ENCODE assay signal across 12 cellular contexts in genomic region chr7:128827971-128828711, GRCh38. TPM values are rescaled to one million over a fixed set of nuclear protein-coding genes. Genes with fewer than 3 reads are reported as not detected.
A peak's percentile ranks its signal among the peaks of the same experiment; 100 is the strongest.
DNase-seq lines count a peak whose midpoint lies in the region; ATAC-seq, FAIRE-seq and TF ChIP-seq lines count a peak whose summit lies in the region.
"Had no signal": no experiment of that assay in that cellular context is flagged by ENCODE, and none has a peak within 500 bp of the region (broad histone marks: within the 10 kb centered on the region; RNA-seq: fewer than 3 reads in every experiment).

No MANE protein-coding gene starts in this region.

- in situ Hi-C loops in HAP-1 (cut with MboI; ENCODE audit: low sequenced_read_pairs), result no loop called here

- no peaks in the 10 kb centered on the region for H3K36me3 Mint-ChIP-seq in activated CD4-positive, alpha-beta T cell treated with anti-CD3 and anti-CD28 coated beads, Interleukin-2, amount 10 ng/mL, durations not matched to agents 24 days and 14 days (ENCODE audit: low read depth)
- H3K36me3 Mint-ChIP-seq: naive thymus-derived CD8-positive, alpha-beta T cell had no signal

- peaks cover 66% of the 10 kb centered on the region for H3K27me3 Mint-ChIP-seq in stimulated activated naive CD8-positive, alpha-beta T cell treated with anti-CD3 and anti-CD28 coated beads, Interleukin-15, amount 100 ng/mL, for 72 hours
- H3K27me3 Mint-ChIP-seq in activated CD4-positive, alpha-beta T cell treated with anti-CD3 and anti-CD28 coated beads, Interleukin-2, amount 10 ng/mL, durations not matched to agents 24 days and 14 days, result peaks cover 32% of the 10 kb centered on the region

- H3K27ac ChIP-seq in A549 (peak overlapping the region; percentile 1 to 75; a peak in 4 of 6 replicates), esophagus (ENCODE audit: low read depth in 2 of 2, low read length in 1 of 2) (peak overlapping the region; percentile 8 to 59)

- H3K9me3 Mint-ChIP-seq in stimulated activated naive CD8-positive, alpha-beta T cell treated with anti-CD3 and anti-CD28 coated beads, Interleukin-15, amount 100 ng/mL, for 72 hours, result no peaks in the 10 kb centered on the region
- H3K9me3 Mint-ChIP-seq in activated CD4-positive, alpha-beta T cell treated with anti-CD3 and anti-CD28 coated beads, Interleukin-2, amount 10 ng/mL, durations not matched to agents 24 days and 14 days, result no peaks in the 10 kb centered on the region
- H3K9me3 Mint-ChIP-seq: naive thymus-derived CD8-positive, alpha-beta T cell had no signal

- H3K4me1 ChIP-seq in A549, result peaks cover 46% of the 10 kb centered on the region
- peaks cover 5 to 21% of the 10 kb centered on the region in 2 donors for H3K4me1 ChIP-seq in esophagus (ENCODE audit: control insufficient read depth in 2 of 2, insufficient read depth in 2 of 2, low read length in 1 of 2)
- peaks cover 23% of the 10 kb centered on the region for H3K4me1 ChIP-seq in HAP-1

- POLR2A ChIA-PET in A549 (lab: Yijun Ruan, JAX), result interaction anchor here (0.5 kb wide), 1 partner anchor 51 kb away, joined by 3 read pairs; no protein-coding TSS in a partner anchor

- H3K36me3 ChIP-seq in esophagus (ENCODE audit: control insufficient read depth in 2 of 2, insufficient read depth in 2 of 2, low read length in 1 of 2) (no peaks in the 10 kb centered on the region), HAP-1 (replicated peaks) (no peaks in the 10 kb centered on the region; the same call in 1 of the 2 replicates)

- 63% methylated on average over 10 of the region's 10 CpGs for WGBS in A549 (ENCODE audit: missing lambda C conversion rate)
- WGBS in esophagus, 2 donors, result 75% methylated on average over 10 of the region's 10 CpGs

- H3K4me3 ChIP-seq in A549, result no peak overlapping the region
- no peak overlapping the region for H3K4me3 ChIP-seq in esophagus (ENCODE audit: low read depth in 1 of 2, low read length in 2 of 2)
- H3K4me3 ChIP-seq in HAP-1, result no peak overlapping the region

- TF ChIP-seq POLR2A in A549 (IDR thresholded peaks at IDR 0.05; ENCODE audit: low read length), result no peak

- no peak for TF ChIP-seq EP300 in A549 (IDR thresholded peaks at IDR 0.05)

- no peak for FAIRE-seq in A549 (lab: Jason Lieb, UNC)
- FAIRE-seq: endothelial cell of umbilical vein had no signal

- peaks cover 0 to 4% of the 10 kb centered on the region in 2 donors for H3K27me3 ChIP-seq in esophagus (ENCODE audit: control insufficient read depth in 1 of 2, insufficient read depth in 2 of 2, low read length in 2 of 2)
- no peaks in the 10 kb centered on the region for H3K27me3 ChIP-seq in HAP-1 (ENCODE audit: low read depth)

- intact Hi-C loops in activated CD4-positive, alpha-beta T cell treated with anti-CD3 and anti-CD28 coated beads, Interleukin-2, amount 10 ng/mL, durations not matched to agents 24 days and 14 days (cut with micrococcal nuclease), result no loop called here

- no peaks in the 10 kb centered on the region for H3K9me3 ChIP-seq in A549
- H3K9me3 ChIP-seq in esophagus (ENCODE audit: control insufficient read depth in 2 of 2, insufficient read depth in 1 of 2, low read depth in 1 of 2, low read length in 1 of 2), result no peaks in the 10 kb centered on the region
- no peaks in the 10 kb centered on the region for H3K9me3 ChIP-seq in HAP-1

- peaks cover 37% of the 10 kb centered on the region for H3K4me1 Mint-ChIP-seq in stimulated activated naive CD8-positive, alpha-beta T cell treated with anti-CD3 and anti-CD28 coated beads, Interleukin-15, amount 100 ng/mL, for 72 hours
- H3K4me1 Mint-ChIP-seq in activated CD4-positive, alpha-beta T cell treated with anti-CD3 and anti-CD28 coated beads, Interleukin-2, amount 10 ng/mL, durations not matched to agents 24 days and 14 days, result peaks cover 8% of the 10 kb centered on the region

- TF ChIP-seq CTCF in A549 (IDR thresholded peaks at IDR 0.05), result no peak

- CTCF ChIA-PET in A549 (lab: Yijun Ruan, JAX), result interaction anchor here (1.0 to 1.8 kb wide), 2 partner anchors 14 to 53 kb away, joined by 5 read pairs; no protein-coding TSS in a partner anchor

- H3K4me2 ChIP-seq in A549, result no peak overlapping the region

- ATAC-seq in A549 (peak; percentile 8 to 19; a peak in 5 of 6 replicates), GM19351 (IDR thresholded peaks at IDR 0.05; ENCODE audit: unreplicated experiment) (no peak)
- ATAC-seq in stimulated activated naive CD8-positive, alpha-beta T cell treated with anti-CD3 and anti-CD28 coated beads, Interleukin-15, amount 100 ng/mL, for 72 hours, result no peak
- ATAC-seq: naive thymus-derived CD8-positive, alpha-beta T cell had no signal

- no peak for TF ChIP-seq RAD21 in A549 (conservative IDR thresholded peaks at IDR 0.05 in 1 of 2, IDR thresholded peaks at IDR 0.05 in 1 of 2)

- no peak overlapping the region for H3K4me3 Mint-ChIP-seq in stimulated activated naive CD8-positive, alpha-beta T cell treated with anti-CD3 and anti-CD28 coated beads, Interleukin-15, amount 100 ng/mL, for 72 hours
- no peak overlapping the region for H3K4me3 Mint-ChIP-seq in activated CD4-positive, alpha-beta T cell treated with anti-CD3 and anti-CD28 coated beads, Interleukin-2, amount 10 ng/mL, durations not matched to agents 24 days and 14 days

- H3K27ac Mint-ChIP-seq in stimulated activated naive CD8-positive, alpha-beta T cell treated with anti-CD3 and anti-CD28 coated beads, Interleukin-15, amount 100 ng/mL, for 72 hours, result no peak overlapping the region
- H3K27ac Mint-ChIP-seq in activated CD4-positive, alpha-beta T cell treated with anti-CD3 and anti-CD28 coated beads, Interleukin-2, amount 10 ng/mL, durations not matched to agents 24 days and 14 days, result no peak overlapping the region
- H3K27ac Mint-ChIP-seq: naive thymus-derived CD8-positive, alpha-beta T cell had no signal

- DNase-seq in A549 (ENCODE audit: low read depth in 1 of 2, low spot score in 1 of 2), result no peak
- DNase-seq in NCI-H226, result peak; percentile 80
- DNase-seq in myocyte (ENCODE audit: low read depth), result peak; percentile 95
- DNase-seq in stimulated activated naive CD8-positive, alpha-beta T cell treated with anti-CD3 and anti-CD28 coated beads, Interleukin-15, amount 100 ng/mL, for 72 hours, result no peak
- no peak for DNase-seq in activated CD4-positive, alpha-beta T cell treated with anti-CD3 and anti-CD28 coated beads, Interleukin-2, amount 10 ng/mL, durations not matched to agents 24 days and 14 days
- no peak for DNase-seq in HAP-1 (ENCODE audit: low spot score in 2 of 2)

TF ChIP-seq in A549, 52 proteins besides CTCF, POLR2A, EP300 and RAD21 (continues in another document):
- no peak for TF ChIP-seq USF2 (IDR thresholded peaks at IDR 0.05)
- TF ChIP-seq TP53 (CRISPR knock-in tag; IDR thresholded peaks at IDR 0.05), result no peak

RNA-seq across cellular contexts. Expression of gene FLNC, which starts 2.1 kb away (rescaled TPM):
- polyA plus RNA-seq in A549 (2011; rRNA removed) (0.43 and 0.60 TPM in 2 replicates), A549 (2017; fragmentation: RNase III; extraction: RNeasy Plus Mini Kit Qiagen cat#74134 plus additional on column Dnase treatment) (3.2 to 3.4 TPM (median 3.4 TPM) in 3 replicates), esophagus (1 to 10 TPM; 3.1 to 7.7 TPM)
- polyA plus RNA-seq in A549 (2012; cell fraction: cytosol; rRNA removed), result 0.70 and 1.1 TPM in 2 replicates
- polyA plus RNA-seq in A549 (2012; cell fraction: nucleus; rRNA removed), result 2.1 and 2.7 TPM in 2 replicates
- polyA minus RNA-seq in A549 (2011; rRNA and poly(A)+ RNA removed), result 1.7 and 3.0 TPM in 2 replicates
- total RNA-seq in myocyte, result 703 and 1,085 TPM in 2 replicates
- polyA plus RNA-seq in myocyte (2012), result 401 TPM
- total RNA-seq in activated CD4-positive, alpha-beta T cell treated with anti-CD3 and anti-CD28 coated beads, Interleukin-2, amount 10 ng/mL, durations not matched to agents 24 days and 14 days, result 0.02 and 0.09 TPM in 2 replicates
- total RNA-seq: naive thymus-derived CD8-positive, alpha-beta T cell; T-helper 2 cell treated with Interferon-gamma antibody and Interleukin-4, amounts not matched to agents 100 ng/mL and 5 ng/mL, for 36 hours had no signal

RNA-seq across cellular contexts. Expression of gene ATP6V1F, which starts 34.5 kb away (rescaled TPM):
- polyA plus RNA-seq in A549 (2011; rRNA removed) (155 and 180 TPM in 2 replicates), A549 (2017; fragmentation: RNase III; extraction: RNeasy Plus Mini Kit Qiagen cat#74134 plus additional on column Dnase treatment) (201 to 230 TPM (median 229 TPM) in 3 replicates), esophagus (100 to 1,000 TPM; 260 to 273 TPM)
- polyA plus RNA-seq in A549 (2012; cell fraction: cytosol; rRNA removed), result 386 and 423 TPM in 2 replicates
- 183 and 192 TPM in 2 replicates for polyA plus RNA-seq in A549 (2012; cell fraction: nucleus; rRNA removed)
- polyA minus RNA-seq in A549 (2011; rRNA and poly(A)+ RNA removed), result 46.3 and 46.9 TPM in 2 replicates
- total RNA-seq in myocyte, result 172 and 222 TPM in 2 replicates
- 468 TPM for polyA plus RNA-seq in myocyte (2012)
- 127 and 132 TPM in 2 replicates for total RNA-seq in activated CD4-positive, alpha-beta T cell treated with anti-CD3 and anti-CD28 coated beads, Interleukin-2, amount 10 ng/mL, durations not matched to agents 24 days and 14 days

RNA-seq across cellular contexts. Expression of gene CCDC136, which starts 36.4 kb away (rescaled TPM):
- polyA plus RNA-seq in A549 (2011; rRNA removed) (5.4 and 5.6 TPM in 2 replicates), A549 (2017; fragmentation: RNase III; extraction: RNeasy Plus Mini Kit Qiagen cat#74134 plus additional on column Dnase treatment) (3.6 to 7.3 TPM (median 4.7 TPM) in 3 replicates), esophagus (1 to 10 TPM; 1.4 to 1.9 TPM)
- polyA plus RNA-seq in A549 (2012; cell fraction: cytosol; rRNA removed), result 1.7 and 1.8 TPM in 2 replicates
- 4.9 and 5.3 TPM in 2 replicates for polyA plus RNA-seq in A549 (2012; cell fraction: nucleus; rRNA removed)
- 5.0 and 6.4 TPM in 2 replicates for polyA minus RNA-seq in A549 (2011; rRNA and poly(A)+ RNA removed)
- total RNA-seq in myocyte, result 4.6 and 5.0 TPM in 2 replicates
- 5.3 TPM for polyA plus RNA-seq in myocyte (2012)
- 9.2 and 10.6 TPM in 2 replicates for total RNA-seq in activated CD4-positive, alpha-beta T cell treated with anti-CD3 and anti-CD28 coated beads, Interleukin-2, amount 10 ng/mL, durations not matched to agents 24 days and 14 days

RNA-seq across cellular contexts. Expression of gene OPN1SW, which starts 52.5 kb away (rescaled TPM):
- polyA plus RNA-seq in A549 (2011; rRNA removed) (not detected in 2 replicates), A549 (2017; fragmentation: RNase III; extraction: RNeasy Plus Mini Kit Qiagen cat#74134 plus additional on column Dnase treatment) (not detected in 3 replicates), esophagus (not detected)
- polyA plus RNA-seq in A549 (2012; cell fraction: cytosol; rRNA removed), result not detected in 2 replicates
- not detected in 2 replicates for polyA plus RNA-seq in A549 (2012; cell fraction: nucleus; rRNA removed)
- not detected in 2 replicates for polyA minus RNA-seq in A549 (2011; rRNA and poly(A)+ RNA removed)
- 2.8 and 3.4 TPM in 2 replicates for total RNA-seq in myocyte
- polyA plus RNA-seq in myocyte (2012), result 4.0 TPM
- total RNA-seq in activated CD4-positive, alpha-beta T cell treated with anti-CD3 and anti-CD28 coated beads, Interleukin-2, amount 10 ng/mL, durations not matched to agents 24 days and 14 days, result not detected in 2 replicates
- total RNA-seq: endothelial cell of umbilical vein; H4; naive thymus-derived CD8-positive, alpha-beta T cell; T-helper 2 cell treated with Interferon-gamma antibody and Interleukin-4, amounts not matched to agents 100 ng/mL and 5 ng/mL, for 36 hours had no signal
- polyA plus RNA-seq: endothelial cell of umbilical vein had no signal

Comparison
In these comparisons a context has a peak if more than half of its experiments do, and no peak if none do; other contexts are left out.
1. ATAC-seq: peak in A549 (2 of 2); none in stimulated activated naive CD8-positive, alpha-beta T cell treated with anti-CD3 and anti-CD28 coated beads, Interleukin-15, amount 100 ng/mL, for 72 hours (single experiment) and GM19351 (single experiment).
2. DNase-seq: peak in NCI-H226 (single experiment) and myocyte (single experiment); none in A549 (0 of 2), stimulated activated naive CD8-positive, alpha-beta T cell treated with anti-CD3 and anti-CD28 coated beads, Interleukin-15, amount 100 ng/mL, for 72 hours (0 of 2), activated CD4-positive, alpha-beta T cell treated with anti-CD3 and anti-CD28 coated beads, Interleukin-2, amount 10 ng/mL, durations not matched to agents 24 days and 14 days (single experiment) and HAP-1 (0 of 2).
3. RNA of gene FLNC, which starts 2.1 kb away (total RNA-seq): 703 to 1,085 TPM in myocyte; 0.02 to 0.09 TPM in activated CD4-positive, alpha-beta T cell treated with anti-CD3 and anti-CD28 coated beads, Interleukin-2, amount 10 ng/mL, durations not matched to agents 24 days and 14 days; every median in the first group is over 100 times any median in the second.